Comparison of ENCODE assay signal across 12 cellular contexts in genomic region chr2:196205891-196206408, GRCh38. TPM values are rescaled to one million over a fixed set of nuclear protein-coding genes. Genes with fewer than 3 reads are reported as not detected.
DNase-seq lines count a peak whose midpoint lies in the region; ATAC-seq, FAIRE-seq and TF ChIP-seq lines count a peak whose summit lies in the region.
"Had no signal": no experiment of that assay in that cellular context is flagged by ENCODE, and none has a peak within 500 bp of the region (broad histone marks: within the 10 kb centered on the region; RNA-seq: fewer than 3 reads in every experiment).

No MANE protein-coding gene starts in this region.

- H3K4me1 ChIP-seq in astrocyte (ENCODE audit: insufficient read depth, low read length) = peaks cover under 1% of the 10 kb centered on the region

- H3K27ac ChIP-seq in astrocyte (ENCODE audit: low read depth, low read length) = no peak overlapping the region

- H3K9me3 ChIP-seq in astrocyte (ENCODE audit: insufficient read depth, low read depth, low read length) = no peaks in the 10 kb centered on the region

- intact Hi-C loops in natural killer cell (cut with micrococcal nuclease) = no loop called here

- peaks cover 5% of the 10 kb centered on the region for H3K36me3 Mint-ChIP-seq in natural killer cell treated with Interleukin-12 subunit alpha and Interleukin-12 subunit beta and Interleukin-15 and Interleukin-18, amount 100 ng/mL, for 72 hours
- no peaks in the 10 kb centered on the region for H3K36me3 Mint-ChIP-seq in natural killer cell
- H3K36me3 Mint-ChIP-seq in astrocyte (ENCODE audit: low read depth, unreplicated experiment) = no peaks in the 10 kb centered on the region

- peaks cover 44 to 51% of the 10 kb centered on the region in 2 donors for H3K4me1 Mint-ChIP-seq in natural killer cell treated with Interleukin-12 subunit alpha and Interleukin-12 subunit beta and Interleukin-15 and Interleukin-18, amount 100 ng/mL, for 72 hours (ENCODE audit: low read depth in 2 of 2)
- H3K4me1 Mint-ChIP-seq in natural killer cell (peaks cover 14 to 17% of the 10 kb centered on the region in 2 donors), astrocyte (ENCODE audit: low read depth, unreplicated experiment) (peaks cover 10% of the 10 kb centered on the region)

- no peak overlapping the region for H3K27ac Mint-ChIP-seq in natural killer cell treated with Interleukin-12 subunit alpha and Interleukin-12 subunit beta and Interleukin-15 and Interleukin-18, amount 100 ng/mL, for 72 hours
- H3K27ac Mint-ChIP-seq in natural killer cell = no peak overlapping the region
- no peak overlapping the region for H3K27ac Mint-ChIP-seq in astrocyte (ENCODE audit: unreplicated experiment)

- peak overlapping the region; percentile 8 for H3K4me3 Mint-ChIP-seq in natural killer cell treated with Interleukin-12 subunit alpha and Interleukin-12 subunit beta and Interleukin-15 and Interleukin-18, amount 100 ng/mL, for 72 hours
- H3K4me3 Mint-ChIP-seq in natural killer cell = no peak overlapping the region
- H3K4me3 Mint-ChIP-seq in astrocyte (ENCODE audit: unreplicated experiment) = no peak overlapping the region

- no peaks in the 10 kb centered on the region for H3K9me3 Mint-ChIP-seq in natural killer cell treated with Interleukin-12 subunit alpha and Interleukin-12 subunit beta and Interleukin-15 and Interleukin-18, amount 100 ng/mL, for 72 hours
- no peaks in the 10 kb centered on the region for H3K9me3 Mint-ChIP-seq in natural killer cell
- H3K9me3 Mint-ChIP-seq in astrocyte (ENCODE audit: unreplicated experiment) = peaks cover 3% of the 10 kb centered on the region

- H4K20me1 ChIP-seq in astrocyte (ENCODE audit: insufficient read depth, low read length) = no peaks in the 10 kb centered on the region

- no peak overlapping the region for H3K4me3 ChIP-seq in astrocyte (ENCODE audit: insufficient read depth, low read depth, low read length)
- H3K4me3 ChIP-seq: lung had no signal

- no peak for ATAC-seq in natural killer cell treated with Interleukin-12 subunit alpha and Interleukin-12 subunit beta and Interleukin-15 and Interleukin-18, amount 100 ng/mL, for 72 hours
- no peak for ATAC-seq in natural killer cell
- no peak for ATAC-seq in HG03439 (IDR thresholded peaks at IDR 0.05; ENCODE audit: unreplicated experiment)

- H3K79me2 ChIP-seq in astrocyte (ENCODE audit: insufficient read depth, low read length) = no peaks in the 10 kb centered on the region

- TF ChIP-seq CTCF in natural killer cell (IDR thresholded peaks at IDR 0.05) (no peak), astrocyte (IDR thresholded peaks at IDR 0.05; ENCODE audit: insufficient read depth, low read depth, low read length) (no peak)

- no peaks in the 10 kb centered on the region for H3K27me3 Mint-ChIP-seq in natural killer cell treated with Interleukin-12 subunit alpha and Interleukin-12 subunit beta and Interleukin-15 and Interleukin-18, amount 100 ng/mL, for 72 hours
- H3K27me3 Mint-ChIP-seq in natural killer cell (ENCODE audit: low read depth in 2 of 2) = no peaks in the 10 kb centered on the region
- no peaks in the 10 kb centered on the region for H3K27me3 Mint-ChIP-seq in astrocyte (ENCODE audit: low read depth, unreplicated experiment)

- no peak overlapping the region for H3K9ac ChIP-seq in astrocyte (ENCODE audit: low read length)

- H3K4me2 ChIP-seq in astrocyte (ENCODE audit: low read length) = no peak overlapping the region

- no peak for DNase-seq in natural killer cell treated with Interleukin-12 subunit alpha and Interleukin-12 subunit beta and Interleukin-15 and Interleukin-18, amount 100 ng/mL, for 72 hours (ENCODE audit: low spot score)
- DNase-seq in natural killer cell (no peak), astrocyte (ENCODE audit: low read depth) (peak; percentile 23), iris pigment epithelial cell (ENCODE audit: low read depth) (peak; percentile 41), HuH-7.5 (ENCODE audit: low spot score) (no peak), 8988T (no peak)
- DNase-seq in central memory CD4-positive, alpha-beta T cell = no peak
- DNase-seq: activated CD4-positive, alpha-beta T cell treated with anti-CD3 and anti-CD28 coated beads for 48 hours; C1 segment of cervical spinal cord; substantia nigra had no signal

- H3K36me3 ChIP-seq in astrocyte (ENCODE audit: insufficient read depth, low read length) = no peaks in the 10 kb centered on the region

- no peak for FAIRE-seq in astrocyte (lab: Jason Lieb, UNC)

- H2AFZ ChIP-seq in astrocyte (ENCODE audit: low read depth, low read length) = no peak overlapping the region

- H3K27me3 ChIP-seq in astrocyte (ENCODE audit: insufficient read depth, low read length) = no peaks in the 10 kb centered on the region

RNA-seq across cellular contexts. Expression of gene STK17B, which starts 34.6 kb away (rescaled TPM):
- 100 to 1,000 TPM; 162 to 182 TPM for total RNA-seq in natural killer cell treated with Interleukin-12 subunit alpha and Interleukin-12 subunit beta and Interleukin-15 and Interleukin-18, amount 100 ng/mL, for 72 hours
- 100 to 1,000 TPM; 295 to 390 (median 380) TPM for total RNA-seq in natural killer cell
- total RNA-seq in astrocyte = 42.6 and 51.7 TPM in 2 replicates

Comparison
In these comparisons a context has a peak if more than half of its experiments do, and no peak if none do; other contexts are left out.
1. DNase-seq: peak in astrocyte (single experiment) and iris pigment epithelial cell (single experiment); none in natural killer cell treated with Interleukin-12 subunit alpha and Interleukin-12 subunit beta and Interleukin-15 and Interleukin-18, amount 100 ng/mL, for 72 hours (single experiment), natural killer cell (single experiment), central memory CD4-positive, alpha-beta T cell (single experiment), HuH-7.5 (single experiment) and 8988T (single experiment).